In genomic region chr2:20018576-20019152, GRCh38 we compare ENCODE assay signal across 29 cellular contexts. TPM values are rescaled to one million over a fixed set of nuclear protein-coding genes. Genes with fewer than 3 reads are reported as not detected.
"Had no signal": no experiment of that assay in that cellular context is flagged by ENCODE, and none has a peak within 500 bp of the region (broad histone marks: within the 10 kb centered on the region; RNA-seq: fewer than 3 reads in every experiment).

No MANE protein-coding gene starts in this region.

- H3K9me3 ChIP-seq: lower lobe of right lung, ovary, right atrium auricular region had no signal

- H3K4me3 ChIP-seq: dorsolateral prefrontal cortex, esophagus muscularis mucosa, gastroesophageal sphincter, heart left ventricle, hepatocyte, left ventricle myocardium inferior, lower lobe of right lung, ovary, right atrium auricular region, smooth muscle cell, tibial nerve, upper lobe of left lung had no signal

- FAIRE-seq: colon, kidney, urothelium cell line had no signal

- H3K4me2 ChIP-seq: hepatocyte, smooth muscle cell had no signal

- H2AFZ ChIP-seq: hepatocyte had no signal

- DNase-seq: dorsolateral prefrontal cortex; effector CD4-positive, alpha-beta T cell; foreskin keratinocyte; heart left ventricle; kidney; left colon; left ventricle myocardium inferior; lower lobe of right lung; natural killer cell; occipital lobe; ovary; stimulated activated CD4-positive, alpha-beta T cell treated with anti-CD3 and anti-CD28 coated beads, Interleukin-12 subunit alpha, Interleukin-12 subunit beta, amount 100 ng/mL, for 4 hours; stimulated activated CD4-positive, alpha-beta T cell treated with anti-CD3 and anti-CD28 coated beads, Interleukin-1b, Interleukin-23, amount 100 ng/mL, for 48 hours; stimulated activated CD4-positive, alpha-beta T cell treated with anti-CD3 and anti-CD28 coated beads, Interleukin-4, amount 100 ng/mL, for 1 hour; stimulated activated CD8-positive, alpha-beta memory T cell treated with anti-CD3 and anti-CD28 coated beads, Interleukin-4, amount 100 ng/mL, for 48 hours; stimulated activated naive CD4-positive, alpha-beta T cell; stimulated activated naive CD8-positive, alpha-beta T cell treated with anti-CD3 and anti-CD28 coated beads, Interleukin-15, amount 100 ng/mL, for 72 hours had no signal

- ATAC-seq: foreskin keratinocyte; gastroesophageal sphincter; left colon; lower lobe of right lung; natural killer cell; sciatic nerve; stimulated activated naive CD8-positive, alpha-beta T cell treated with anti-CD3 and anti-CD28 coated beads, Interleukin-15, amount 100 ng/mL, for 72 hours had no signal

- H3K4me1 ChIP-seq: esophagus muscularis mucosa, foreskin keratinocyte, gastroesophageal sphincter, heart left ventricle, left ventricle myocardium inferior, lower lobe of right lung, right atrium auricular region, upper lobe of left lung had no signal

- H3K79me2 ChIP-seq: hepatocyte had no signal

- H3K27me3 ChIP-seq: esophagus muscularis mucosa, foreskin keratinocyte, gastroesophageal sphincter, hepatocyte, ovary, right atrium auricular region, tibial nerve, upper lobe of left lung had no signal

- H3K27ac ChIP-seq: dorsolateral prefrontal cortex, epithelial cell of prostate, esophagus muscularis mucosa, foreskin keratinocyte, gastroesophageal sphincter, heart left ventricle, hepatocyte, left ventricle myocardium inferior, lower lobe of right lung, ovary, right atrium auricular region, tibial nerve, upper lobe of left lung had no signal

- H3K36me3 ChIP-seq: esophagus muscularis mucosa, gastroesophageal sphincter, heart left ventricle, left ventricle myocardium inferior, lower lobe of right lung, ovary, right atrium auricular region, upper lobe of left lung had no signal

RNA-seq across cellular contexts. Expression of gene MATN3, which starts 6.2 kb away (rescaled TPM):
- total RNA-seq: mononuclear cell, natural killer cell, right atrium auricular region had no signal
